ENCODE assay signal across 23 cellular contexts in the genomic region with DNA sequence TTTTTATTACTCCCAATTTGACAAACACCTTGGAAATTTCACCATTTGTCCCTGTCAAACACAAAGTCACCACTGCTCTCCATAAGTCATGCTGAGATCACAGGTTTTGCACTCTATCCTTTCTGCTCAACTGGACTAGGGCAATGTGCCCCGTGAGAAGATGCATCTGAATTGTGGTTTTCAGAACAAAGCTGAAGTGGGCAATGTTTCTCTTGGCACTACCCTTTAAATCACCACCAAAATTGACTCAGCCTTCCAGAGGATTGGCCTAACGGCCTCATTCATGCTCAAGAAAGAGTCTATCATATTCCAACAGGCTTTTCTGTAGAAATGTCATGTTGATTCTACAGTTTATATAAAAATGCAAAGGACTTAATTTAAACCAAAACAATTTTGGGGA.
DNase-seq lines count a peak whose midpoint lies in the region; ATAC-seq and TF ChIP-seq lines count a peak whose summit lies in the region.
"Had no signal": no experiment of that assay in that cellular context is flagged by ENCODE, and none has a peak within 500 bp of the region (broad histone marks: within the 10 kb centered on the region; RNA-seq: fewer than 3 reads in every experiment).

No MANE protein-coding gene starts in this region.

- H2AFZ ChIP-seq in PC-3 (ENCODE audit: low read length) = no peak overlapping the region

- no peak overlapping the region for H3K4me2 ChIP-seq in PC-3 (ENCODE audit: low read length)

- POLR2A ChIA-PET in PC-3 (lab: Charles Lee; ENCODE audit: unreplicated experiment) = no interaction called here

- BruUV-seq in PC-3 (replicated peaks; lab: Mats Ljungman, UMichigan) = no TSS peak

- H3K27ac ChIP-seq in PC-3 (ENCODE audit: low read length) = no peak overlapping the region
- H3K27ac ChIP-seq: adrenal gland, neutrophil, prostate gland, stomach, transverse colon had no signal

- no peaks in the 10 kb centered on the region for H3K9me2 ChIP-seq in PC-3 (replicated peaks; ENCODE audit: low read length)

- in situ Hi-C loops in astrocyte of the spinal cord (cut with HindIII; ENCODE audit: low sequenced_read_pairs) = no loop called here

- no peak overlapping the region for H3K4me3 ChIP-seq in astrocyte of the spinal cord (ENCODE audit: low read depth, low read length)
- no peak overlapping the region for H3K4me3 ChIP-seq in PC-3 (ENCODE audit: low read length)
- H3K4me3 ChIP-seq: adrenal gland, prostate gland, stomach, transverse colon had no signal

- H3K9ac ChIP-seq in PC-3 (ENCODE audit: low read length) = no peak overlapping the region

- no peaks in the 10 kb centered on the region for H3K36me3 ChIP-seq in PC-3 (ENCODE audit: low read depth, low read length)
- H3K36me3 ChIP-seq: adrenal gland, neutrophil, prostate gland, stomach, transverse colon had no signal

- no peaks in the 10 kb centered on the region for H4K20me1 ChIP-seq in PC-3 (ENCODE audit: low read length)

- 0 out of 2 replicates have a peak, but pooled peaks cover 3% of the 10 kb centered on the region for H3K4me1 ChIP-seq in PC-3 (ENCODE audit: insufficient read depth, low read length)
- H3K4me1 ChIP-seq: adrenal gland, prostate gland, stomach, transverse colon had no signal

- H3K9me3 ChIP-seq in PC-3 (ENCODE audit: low read length) = no peaks in the 10 kb centered on the region
- H3K9me3 ChIP-seq: adrenal gland, neutrophil, prostate gland, stomach, transverse colon had no signal

- CTCF ChIA-PET in PC-3 (lab: Charles Lee) = no interaction called here

- intact Hi-C loops in PC-3 (cut with micrococcal nuclease) = no loop called here

- ATAC-seq in PC-3 = no peak
- ATAC-seq: activated CD4-positive, alpha-beta T cell treated with anti-CD3 and anti-CD28 coated beads for 36 hours had no signal

- no peaks in the 10 kb centered on the region for H3K79me2 ChIP-seq in PC-3 (ENCODE audit: low read length)

- no peaks in the 10 kb centered on the region for H3K27me3 ChIP-seq in PC-3 (ENCODE audit: low read length)
- H3K27me3 ChIP-seq: adrenal gland, neutrophil, stomach, transverse colon had no signal

- DNase-seq in ELR (ENCODE audit: low read depth) = peak; percentile 28
- peak; percentile 93 for DNase-seq in M059J (ENCODE audit: low read depth)
- DNase-seq in astrocyte of the spinal cord (ENCODE audit: low read depth, low spot score) = peak; percentile 51
- DNase-seq in myocyte (ENCODE audit: low read depth) = peak; percentile 74
- no peak for DNase-seq in activated CD4-positive, CD25-positive, alpha-beta regulatory T cell (lab: John Stamatoyannopoulos, UW)
- DNase-seq in NCI-H226 = no peak
- no peak for DNase-seq in PC-3
- DNase-seq in effector CD4-positive, alpha-beta T cell = no peak
- DNase-seq: activated CD4-positive, alpha-beta T cell treated with anti-CD3 and anti-CD28 coated beads for 36 hours; activated CD8-positive, alpha-beta memory T cell treated with anti-CD3 and anti-CD28 coated beads for 24 hours; activated T-cell treated with anti-CD3 and anti-CD28 coated beads, Interleukin-2, amount 50 U/mL, for 24 hours; adrenal gland; cortex of kidney; endodermal cell; glutamatergic neuron; NCI-H2107; NCI-H510A treated with DMSO at 0.1 percent for 48 hours; NK-92 treated with Interleukin-12 subunit alpha and Interleukin-12 subunit beta, amount 100 ng/mL, for 24 hours; stomach; T-helper 1 cell; transverse colon had no signal

- no peaks in the 10 kb centered on the region for H3F3A ChIP-seq in PC-3 (ENCODE audit: low read length, unreplicated experiment)

- TF ChIP-seq CTCF in astrocyte of the spinal cord (IDR thresholded peaks at IDR 0.05; ENCODE audit: low read depth, low read length) (no peak), PC-3 (conservative IDR thresholded peaks at IDR 0.05; ENCODE audit: low read depth, low read length) (no peak)

Comparison
In these comparisons a context has a peak if more than half of its experiments do, and no peak if none do; other contexts are left out.
1. DNase-seq: peak in ELR (single experiment), M059J (single experiment), astrocyte of the spinal cord (single experiment) and myocyte (single experiment); none in activated CD4-positive, CD25-positive, alpha-beta regulatory T cell (0 of 4), NCI-H226 (single experiment), PC-3 (single experiment) and effector CD4-positive, alpha-beta T cell (single experiment).